ENCODE assay signal across 1 cellular context in the genomic region with DNA sequence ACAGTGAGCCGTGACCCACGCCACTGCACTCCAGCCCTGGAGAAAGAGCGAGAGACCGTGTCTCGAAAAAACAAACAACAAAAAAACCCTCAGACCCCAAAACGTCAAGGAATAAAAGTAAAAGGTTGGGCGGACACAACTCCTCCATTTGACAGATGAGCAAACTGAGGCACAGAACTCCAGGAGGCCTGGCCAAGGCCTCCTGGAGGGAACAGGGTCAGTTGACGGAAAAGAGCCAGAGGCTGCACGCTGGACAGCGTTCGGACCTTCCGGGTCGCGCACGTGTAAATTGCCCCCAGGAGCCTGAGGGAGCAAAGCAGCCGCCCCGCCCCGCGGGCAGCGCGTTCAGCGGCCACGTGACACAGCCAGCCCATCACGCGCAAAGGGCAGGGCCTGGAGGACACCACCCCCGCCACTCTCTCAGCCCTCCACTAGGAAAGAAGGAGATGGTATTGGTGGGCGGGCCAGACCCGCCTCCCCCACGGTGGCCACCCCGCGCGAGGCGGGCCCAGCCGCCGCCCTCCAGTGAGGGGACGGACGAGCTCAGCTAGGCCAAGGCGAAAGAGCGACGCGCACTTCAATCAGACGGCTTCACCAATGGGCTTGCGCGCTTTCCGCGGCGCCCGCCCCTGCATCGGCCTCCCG.
TF ChIP-seq lines count a peak whose summit lies in the region.

No MANE protein-coding gene starts in this region.

TF ChIP-seq in HepG2, 621 proteins besides CTCF, POLR2A, EP300 and RAD21 (continued from another document and continues in another):
- TF ChIP-seq, protein P1, sequence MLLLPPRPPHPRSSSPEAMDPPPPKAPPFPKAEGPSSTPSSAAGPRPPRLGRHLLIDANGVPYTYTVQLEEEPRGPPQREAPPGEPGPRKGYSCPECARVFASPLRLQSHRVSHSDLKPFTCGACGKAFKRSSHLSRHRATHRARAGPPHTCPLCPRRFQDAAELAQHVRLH (CRISPR knock-in tag; IDR thresholded peaks at IDR 0.05; ENCODE audit: borderline replicate concordance, low read depth): peak; percentile 78; the same call in 1 of the 2 replicates
- TF ChIP-seq AKAP8 (CRISPR knock-in tag; IDR thresholded peaks at IDR 0.05): no peak
- TF ChIP-seq ZNF746 (CRISPR knock-in tag; IDR thresholded peaks at IDR 0.05): no peak; the same call in 1 of the 2 replicates
- 0 out of 2 replicates have a peak, but pooled peaks have one; percentile 17 for TF ChIP-seq CHD2 (IDR thresholded peaks at IDR 0.05; ENCODE audit: low read depth, low read length)
- no peak for TF ChIP-seq RBM39 (IDR thresholded peaks at IDR 0.05; ENCODE audit: low read depth, low read length, poor library complexity, severe bottlenecking)
- 0 out of 2 replicates have a peak, but pooled peaks have one; percentile 42 for TF ChIP-seq ISX (CRISPR knock-in tag; conservative IDR thresholded peaks at IDR 0.05)
- peak; percentile 87 for TF ChIP-seq SAP130 (CRISPR knock-in tag; IDR thresholded peaks at IDR 0.05; ENCODE audit: low read depth)
- TF ChIP-seq ZNF558 (CRISPR knock-in tag; IDR thresholded peaks at IDR 0.05; ENCODE audit: borderline replicate concordance): no peak; the same call in 1 of the 2 replicates
- peak; percentile 64; the same call in 1 of the 2 replicates for TF ChIP-seq ZNF292 (CRISPR knock-in tag; IDR thresholded peaks at IDR 0.05; ENCODE audit: borderline replicate concordance, low read depth)
- peak; percentile 92 for TF ChIP-seq SP2 (CRISPR knock-in tag; IDR thresholded peaks at IDR 0.05)
- TF ChIP-seq, protein P2, sequence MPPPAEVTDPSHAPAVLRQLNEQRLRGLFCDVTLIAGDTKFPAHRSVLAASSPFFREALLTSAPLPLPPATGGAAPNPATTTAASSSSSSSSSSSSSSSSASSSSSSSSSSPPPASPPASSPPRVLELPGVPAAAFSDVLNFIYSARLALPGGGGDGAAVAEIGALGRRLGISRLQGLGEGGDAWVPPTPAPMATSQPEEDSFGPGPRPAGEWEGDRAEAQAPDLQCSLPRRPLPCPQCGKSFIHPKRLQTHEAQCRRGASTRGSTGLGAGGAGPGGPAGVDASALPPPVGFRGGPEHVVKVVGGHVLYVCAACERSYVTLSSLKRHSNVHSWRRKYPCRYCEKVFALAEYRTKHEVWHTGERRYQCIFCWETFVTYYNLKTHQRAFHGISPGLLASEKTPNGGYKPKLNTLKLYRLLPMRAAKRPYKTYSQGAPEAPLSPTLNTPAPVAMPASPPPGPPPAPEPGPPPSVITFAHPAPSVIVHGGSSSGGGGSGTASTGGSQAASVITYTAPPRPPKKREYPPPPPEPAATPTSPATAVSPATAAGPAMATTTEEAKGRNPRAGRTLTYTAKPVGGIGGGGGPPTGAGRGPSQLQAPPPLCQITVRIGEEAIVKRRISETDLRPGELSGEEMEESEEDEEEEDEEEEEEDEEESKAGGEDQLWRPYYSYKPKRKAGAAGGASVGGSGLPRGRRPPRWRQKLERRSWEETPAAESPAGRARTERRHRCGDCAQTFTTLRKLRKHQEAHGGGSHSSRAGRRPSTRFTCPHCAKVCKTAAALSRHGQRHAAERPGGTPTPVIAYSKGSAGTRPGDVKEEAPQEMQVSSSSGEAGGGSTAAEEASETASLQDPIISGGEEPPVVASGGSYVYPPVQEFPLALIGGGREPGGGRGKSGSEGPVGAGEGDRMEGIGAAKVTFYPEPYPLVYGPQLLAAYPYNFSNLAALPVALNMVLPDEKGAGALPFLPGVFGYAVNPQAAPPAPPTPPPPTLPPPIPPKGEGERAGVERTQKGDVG (CRISPR knock-in tag; IDR thresholded peaks at IDR 0.05; ENCODE audit: borderline replicate concordance): peak; percentile 39; the same call in 1 of the 2 replicates
- no peak for TF ChIP-seq ZNF556 (CRISPR knock-in tag; IDR thresholded peaks at IDR 0.05; ENCODE audit: borderline replicate concordance)
- TF ChIP-seq, protein P3, sequence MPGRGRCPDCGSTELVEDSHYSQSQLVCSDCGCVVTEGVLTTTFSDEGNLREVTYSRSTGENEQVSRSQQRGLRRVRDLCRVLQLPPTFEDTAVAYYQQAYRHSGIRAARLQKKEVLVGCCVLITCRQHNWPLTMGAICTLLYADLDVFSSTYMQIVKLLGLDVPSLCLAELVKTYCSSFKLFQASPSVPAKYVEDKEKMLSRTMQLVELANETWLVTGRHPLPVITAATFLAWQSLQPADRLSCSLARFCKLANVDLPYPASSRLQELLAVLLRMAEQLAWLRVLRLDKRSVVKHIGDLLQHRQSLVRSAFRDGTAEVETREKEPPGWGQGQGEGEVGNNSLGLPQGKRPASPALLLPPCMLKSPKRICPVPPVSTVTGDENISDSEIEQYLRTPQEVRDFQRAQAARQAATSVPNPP (CRISPR knock-in tag; IDR thresholded peaks at IDR 0.05): no peak; the same call in 1 of the 2 replicates
- TF ChIP-seq MTF1 (CRISPR knock-in tag; IDR thresholded peaks at IDR 0.05): no peak
- TF ChIP-seq NONO (IDR thresholded peaks at IDR 0.05): no peak
- TF ChIP-seq NONO (CRISPR knock-in tag; conservative IDR thresholded peaks at IDR 0.05): peak; percentile 53; the same call in 1 of the 2 replicates
- TF ChIP-seq, protein P4, sequence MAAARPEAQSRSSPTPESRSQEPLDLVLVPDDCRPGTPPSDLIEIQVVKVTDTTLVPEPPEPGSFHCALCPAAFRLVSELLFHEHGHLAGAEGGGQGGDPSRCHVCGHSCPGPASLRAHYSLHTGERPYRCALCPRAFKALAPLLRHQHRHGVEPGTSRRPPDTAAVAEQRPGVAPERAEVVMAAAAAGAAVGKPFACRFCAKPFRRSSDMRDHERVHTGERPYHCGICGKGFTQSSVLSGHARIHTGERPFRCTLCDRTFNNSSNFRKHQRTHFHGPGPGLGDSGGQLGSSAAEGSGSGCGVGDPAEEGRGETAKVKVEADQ (CRISPR knock-in tag; IDR thresholded peaks at IDR 0.05; ENCODE audit: borderline replicate concordance): no peak
- TF ChIP-seq ZNF781 (CRISPR knock-in tag; IDR thresholded peaks at IDR 0.05; ENCODE audit: borderline replicate concordance, not compliant biosample characterization): peak; percentile 67
- no peak for TF ChIP-seq NCOA1 (CRISPR knock-in tag; IDR thresholded peaks at IDR 0.05)
- TF ChIP-seq, protein P5, sequence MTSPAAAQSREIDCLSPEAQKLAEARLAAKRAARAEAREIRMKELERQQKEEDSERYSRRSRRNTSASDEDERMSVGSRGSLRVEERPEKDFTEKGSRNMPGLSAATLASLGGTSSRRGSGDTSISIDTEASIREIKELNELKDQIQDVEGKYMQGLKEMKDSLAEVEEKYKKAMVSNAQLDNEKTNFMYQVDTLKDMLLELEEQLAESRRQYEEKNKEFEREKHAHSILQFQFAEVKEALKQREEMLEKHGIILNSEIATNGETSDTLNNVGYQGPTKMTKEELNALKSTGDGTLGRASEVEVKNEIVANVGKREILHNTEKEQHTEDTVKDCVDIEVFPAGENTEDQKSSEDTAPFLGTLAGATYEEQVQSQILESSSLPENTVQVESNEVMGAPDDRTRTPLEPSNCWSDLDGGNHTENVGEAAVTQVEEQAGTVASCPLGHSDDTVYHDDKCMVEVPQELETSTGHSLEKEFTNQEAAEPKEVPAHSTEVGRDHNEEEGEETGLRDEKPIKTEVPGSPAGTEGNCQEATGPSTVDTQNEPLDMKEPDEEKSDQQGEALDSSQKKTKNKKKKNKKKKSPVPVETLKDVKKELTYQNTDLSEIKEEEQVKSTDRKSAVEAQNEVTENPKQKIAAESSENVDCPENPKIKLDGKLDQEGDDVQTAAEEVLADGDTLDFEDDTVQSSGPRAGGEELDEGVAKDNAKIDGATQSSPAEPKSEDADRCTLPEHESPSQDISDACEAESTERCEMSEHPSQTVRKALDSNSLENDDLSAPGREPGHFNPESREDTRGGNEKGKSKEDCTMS (CRISPR knock-in tag; conservative IDR thresholded peaks at IDR 0.05): no peak
- no peak for TF ChIP-seq ZNF484 (CRISPR knock-in tag; IDR thresholded peaks at IDR 0.05; ENCODE audit: borderline replicate concordance, low read depth)
- TF ChIP-seq XBP1 (CRISPR knock-in tag; IDR thresholded peaks at IDR 0.05): no peak
- TF ChIP-seq ZNF550 (CRISPR knock-in tag; IDR thresholded peaks at IDR 0.05; ENCODE audit: borderline replicate concordance): no peak
- 0 out of 2 replicates have a peak, but pooled peaks have one; percentile 41 for TF ChIP-seq ZNF224 (CRISPR knock-in tag; IDR thresholded peaks at IDR 0.05)
- TF ChIP-seq CEBPG (CRISPR knock-in tag; IDR thresholded peaks at IDR 0.05): peak; percentile 8; the same call in 1 of the 2 replicates
- TF ChIP-seq, protein P6, sequence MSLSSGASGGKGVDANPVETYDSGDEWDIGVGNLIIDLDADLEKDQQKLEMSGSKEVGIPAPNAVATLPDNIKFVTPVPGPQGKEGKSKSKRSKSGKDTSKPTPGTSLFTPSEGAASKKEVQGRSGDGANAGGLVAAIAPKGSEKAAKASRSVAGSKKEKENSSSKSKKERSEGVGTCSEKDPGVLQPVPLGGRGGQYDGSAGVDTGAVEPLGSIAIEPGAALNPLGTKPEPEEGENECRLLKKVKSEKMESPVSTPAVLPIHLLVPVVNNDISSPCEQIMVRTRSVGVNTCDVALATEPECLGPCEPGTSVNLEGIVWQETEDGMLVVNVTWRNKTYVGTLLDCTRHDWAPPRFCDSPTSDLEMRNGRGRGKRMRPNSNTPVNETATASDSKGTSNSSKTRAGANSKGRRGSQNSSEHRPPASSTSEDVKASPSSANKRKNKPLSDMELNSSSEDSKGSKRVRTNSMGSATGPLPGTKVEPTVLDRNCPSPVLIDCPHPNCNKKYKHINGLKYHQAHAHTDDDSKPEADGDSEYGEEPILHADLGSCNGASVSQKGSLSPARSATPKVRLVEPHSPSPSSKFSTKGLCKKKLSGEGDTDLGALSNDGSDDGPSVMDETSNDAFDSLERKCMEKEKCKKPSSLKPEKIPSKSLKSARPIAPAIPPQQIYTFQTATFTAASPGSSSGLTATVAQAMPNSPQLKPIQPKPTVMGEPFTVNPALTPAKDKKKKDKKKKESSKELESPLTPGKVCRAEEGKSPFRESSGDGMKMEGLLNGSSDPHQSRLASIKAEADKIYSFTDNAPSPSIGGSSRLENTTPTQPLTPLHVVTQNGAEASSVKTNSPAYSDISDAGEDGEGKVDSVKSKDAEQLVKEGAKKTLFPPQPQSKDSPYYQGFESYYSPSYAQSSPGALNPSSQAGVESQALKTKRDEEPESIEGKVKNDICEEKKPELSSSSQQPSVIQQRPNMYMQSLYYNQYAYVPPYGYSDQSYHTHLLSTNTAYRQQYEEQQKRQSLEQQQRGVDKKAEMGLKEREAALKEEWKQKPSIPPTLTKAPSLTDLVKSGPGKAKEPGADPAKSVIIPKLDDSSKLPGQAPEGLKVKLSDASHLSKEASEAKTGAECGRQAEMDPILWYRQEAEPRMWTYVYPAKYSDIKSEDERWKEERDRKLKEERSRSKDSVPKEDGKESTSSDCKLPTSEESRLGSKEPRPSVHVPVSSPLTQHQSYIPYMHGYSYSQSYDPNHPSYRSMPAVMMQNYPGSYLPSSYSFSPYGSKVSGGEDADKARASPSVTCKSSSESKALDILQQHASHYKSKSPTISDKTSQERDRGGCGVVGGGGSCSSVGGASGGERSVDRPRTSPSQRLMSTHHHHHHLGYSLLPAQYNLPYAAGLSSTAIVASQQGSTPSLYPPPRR (CRISPR knock-in tag; IDR thresholded peaks at IDR 0.05; ENCODE audit: borderline replicate concordance): peak; percentile 62; the same call in 1 of the 2 replicates
- no peak; the same call in 1 of the 2 replicates for TF ChIP-seq ZNF3 (CRISPR knock-in tag; IDR thresholded peaks at IDR 0.05)
- TF ChIP-seq JARID2 (CRISPR knock-in tag; IDR thresholded peaks at IDR 0.05; ENCODE audit: insufficient replicate concordance): peak; percentile 89
- TF ChIP-seq ZNF891 (CRISPR knock-in tag; IDR thresholded peaks at IDR 0.05): peak; percentile 48; the same call in 1 of the 2 replicates
- TF ChIP-seq MZF1 (CRISPR knock-in tag; IDR thresholded peaks at IDR 0.05; ENCODE audit: borderline replicate concordance): no peak
- no peak for TF ChIP-seq JUND (CRISPR knock-in tag; IDR thresholded peaks at IDR 0.05)
- TF ChIP-seq, protein P7, sequence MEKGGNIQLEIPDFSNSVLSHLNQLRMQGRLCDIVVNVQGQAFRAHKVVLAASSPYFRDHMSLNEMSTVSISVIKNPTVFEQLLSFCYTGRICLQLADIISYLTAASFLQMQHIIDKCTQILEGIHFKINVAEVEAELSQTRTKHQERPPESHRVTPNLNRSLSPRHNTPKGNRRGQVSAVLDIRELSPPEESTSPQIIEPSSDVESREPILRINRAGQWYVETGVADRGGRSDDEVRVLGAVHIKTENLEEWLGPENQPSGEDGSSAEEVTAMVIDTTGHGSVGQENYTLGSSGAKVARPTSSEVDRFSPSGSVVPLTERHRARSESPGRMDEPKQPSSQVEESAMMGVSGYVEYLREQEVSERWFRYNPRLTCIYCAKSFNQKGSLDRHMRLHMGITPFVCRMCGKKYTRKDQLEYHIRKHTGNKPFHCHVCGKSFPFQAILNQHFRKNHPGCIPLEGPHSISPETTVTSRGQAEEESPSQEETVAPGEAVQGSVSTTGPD (CRISPR knock-in tag; IDR thresholded peaks at IDR 0.05): no peak
- TF ChIP-seq, protein P8, sequence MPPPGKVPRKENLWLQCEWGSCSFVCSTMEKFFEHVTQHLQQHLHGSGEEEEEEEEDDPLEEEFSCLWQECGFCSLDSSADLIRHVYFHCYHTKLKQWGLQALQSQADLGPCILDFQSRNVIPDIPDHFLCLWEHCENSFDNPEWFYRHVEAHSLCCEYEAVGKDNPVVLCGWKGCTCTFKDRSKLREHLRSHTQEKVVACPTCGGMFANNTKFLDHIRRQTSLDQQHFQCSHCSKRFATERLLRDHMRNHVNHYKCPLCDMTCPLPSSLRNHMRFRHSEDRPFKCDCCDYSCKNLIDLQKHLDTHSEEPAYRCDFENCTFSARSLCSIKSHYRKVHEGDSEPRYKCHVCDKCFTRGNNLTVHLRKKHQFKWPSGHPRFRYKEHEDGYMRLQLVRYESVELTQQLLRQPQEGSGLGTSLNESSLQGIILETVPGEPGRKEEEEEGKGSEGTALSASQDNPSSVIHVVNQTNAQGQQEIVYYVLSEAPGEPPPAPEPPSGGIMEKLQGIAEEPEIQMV (CRISPR knock-in tag; IDR thresholded peaks at IDR 0.05; ENCODE audit: low read depth): no peak
- no peak for TF ChIP-seq ZNF879 (CRISPR knock-in tag; IDR thresholded peaks at IDR 0.05)
- TF ChIP-seq REXO4 (CRISPR knock-in tag; IDR thresholded peaks at IDR 0.05; ENCODE audit: borderline replicate concordance): no peak
- peak; percentile 43 for TF ChIP-seq HNRNPLL (IDR thresholded peaks at IDR 0.05; ENCODE audit: low read depth, low read length, poor library complexity, severe bottlenecking)
- no peak for TF ChIP-seq MED8 (CRISPR knock-in tag; IDR thresholded peaks at IDR 0.05; ENCODE audit: insufficient replicate concordance)
- TF ChIP-seq, protein P9, sequence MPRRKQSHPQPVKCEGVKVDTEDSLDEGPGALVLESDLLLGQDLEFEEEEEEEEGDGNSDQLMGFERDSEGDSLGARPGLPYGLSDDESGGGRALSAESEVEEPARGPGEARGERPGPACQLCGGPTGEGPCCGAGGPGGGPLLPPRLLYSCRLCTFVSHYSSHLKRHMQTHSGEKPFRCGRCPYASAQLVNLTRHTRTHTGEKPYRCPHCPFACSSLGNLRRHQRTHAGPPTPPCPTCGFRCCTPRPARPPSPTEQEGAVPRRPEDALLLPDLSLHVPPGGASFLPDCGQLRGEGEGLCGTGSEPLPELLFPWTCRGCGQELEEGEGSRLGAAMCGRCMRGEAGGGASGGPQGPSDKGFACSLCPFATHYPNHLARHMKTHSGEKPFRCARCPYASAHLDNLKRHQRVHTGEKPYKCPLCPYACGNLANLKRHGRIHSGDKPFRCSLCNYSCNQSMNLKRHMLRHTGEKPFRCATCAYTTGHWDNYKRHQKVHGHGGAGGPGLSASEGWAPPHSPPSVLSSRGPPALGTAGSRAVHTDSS (CRISPR knock-in tag; conservative IDR thresholded peaks at IDR 0.05): no peak
